ENCODE assay signal across 9 cellular contexts in the genomic region with DNA sequence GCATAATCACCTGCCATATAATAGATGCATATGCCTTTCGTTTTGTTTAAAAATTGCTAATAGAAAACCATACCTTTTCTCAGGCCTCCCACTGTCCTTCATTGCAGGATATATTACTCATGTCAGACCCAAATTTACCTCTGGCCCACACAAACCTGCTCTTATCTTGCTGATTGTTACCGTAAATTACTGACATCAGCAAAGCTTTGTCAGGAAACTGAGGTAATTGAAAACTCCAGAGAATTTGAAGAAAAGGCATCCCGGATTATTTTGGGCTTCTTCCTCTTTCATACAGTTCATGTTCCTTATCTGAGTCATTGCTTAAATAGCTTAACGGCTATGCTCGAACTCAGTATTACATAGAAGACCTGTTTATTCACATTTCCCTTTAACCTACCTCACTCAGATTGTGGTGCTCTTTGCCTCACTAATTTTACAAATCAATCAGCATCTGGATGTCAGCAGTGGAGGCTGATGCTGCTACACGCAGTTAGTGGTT.
DNase-seq lines count a peak whose midpoint lies in the region; ATAC-seq and TF ChIP-seq lines count a peak whose summit lies in the region.
"Had no signal": no experiment of that assay in that cellular context is flagged by ENCODE, and none has a peak within 500 bp of the region (broad histone marks: within the 10 kb centered on the region; RNA-seq: fewer than 3 reads in every experiment).

No MANE protein-coding gene starts in this region.

- H3K9me3 ChIP-seq in Loucy (ENCODE audit: insufficient read depth, low read depth, low read length) = no peaks in the 10 kb centered on the region

- 0 out of 2 replicates have a peak, but pooled peaks cover 3% of the 10 kb centered on the region for H3F3A ChIP-seq in Loucy (ENCODE audit: low read depth)

- ATAC-seq in GM18517 (IDR thresholded peaks at IDR 0.05; ENCODE audit: unreplicated experiment) (peak; percentile 45), GM21825 (IDR thresholded peaks at IDR 0.05; ENCODE audit: unreplicated experiment) (peak; percentile 69)
- ATAC-seq: Panc1 had no signal

- peak overlapping the region; percentile 7; the same call in 1 of the 2 replicates for H2AFZ ChIP-seq in Loucy (ENCODE audit: low read length)

- no peaks in the 10 kb centered on the region for H3K79me2 ChIP-seq in Loucy (ENCODE audit: insufficient read depth, low read length)

- no peaks in the 10 kb centered on the region for H3K9me2 ChIP-seq in Loucy (replicated peaks; ENCODE audit: low read depth, low read length)

- H3K27me3 ChIP-seq in Loucy (ENCODE audit: insufficient read depth, low read length, poor library complexity, severe bottlenecking) = no peaks in the 10 kb centered on the region

- H3K27ac ChIP-seq in caudate nucleus (ENCODE audit: low read depth, low read length) = no peak overlapping the region

- peaks cover 65% of the 10 kb centered on the region for H3K4me1 ChIP-seq in Loucy (ENCODE audit: insufficient read depth, low read length, poor library complexity, severe bottlenecking)

- H3K36me3 ChIP-seq in Loucy (ENCODE audit: insufficient read depth, low read length) = no peaks in the 10 kb centered on the region

- H3K9ac ChIP-seq in Loucy (ENCODE audit: low read depth, low read length, poor library complexity, severe bottlenecking) = peak overlapping the region; percentile 30

- no peak for TF ChIP-seq CTCF in Loucy (conservative IDR thresholded peaks at IDR 0.05; ENCODE audit: low read length)

- H3K4me3 ChIP-seq in Loucy (ENCODE audit: low read length, poor library complexity, severe bottlenecking) = no peak overlapping the region

- no peaks in the 10 kb centered on the region for H4K20me1 ChIP-seq in Loucy (ENCODE audit: insufficient read depth, low read length, poor library complexity, severe bottlenecking)

- peak overlapping the region; percentile 20 for H3K4me2 ChIP-seq in Loucy (ENCODE audit: low read depth, low read length, poor library complexity, severe bottlenecking)

- peak; percentile 47 for DNase-seq in fibroblast of peridontal ligament (ENCODE audit: extremely low read depth)
- DNase-seq in GM03348 (ENCODE audit: low spot score) = no peak
- DNase-seq in superior temporal gyrus (ENCODE audit: extremely low spot score) = no peak
- no peak for DNase-seq in NCI-H2171 treated with DMSO at 0.1 percent for 48 hours (lab: John Stamatoyannopoulos, UW)
- no peak for DNase-seq in caudate nucleus (lab: John Stamatoyannopoulos, UW)
